ENCODE assay signal across 29 cellular contexts in genomic region chr7:112996472-112996871, GRCh38.
"Had no signal": no experiment of that assay in that cellular context is flagged by ENCODE, and none has a peak within 500 bp of the region (broad histone marks: within the 10 kb centered on the region; RNA-seq: fewer than 3 reads in every experiment).

No MANE protein-coding gene starts in this region.

- DNase-seq: activated CD4-positive, alpha-beta T cell treated with anti-CD3 and anti-CD28 coated beads for 48 hours; activated CD4-positive, alpha-beta T cell treated with anti-CD3 and anti-CD28 coated beads, Interleukin-2, amount 50 U/mL, for 48 hours; activated CD8-positive, alpha-beta memory T cell treated with anti-CD3 and anti-CD28 coated beads for 24 hours; activated effector memory CD4-positive, alpha-beta T cell treated with anti-CD3 and anti-CD28 coated beads, Interleukin-2, amount 50 U/mL, for 16 hours; activated naive CD4-positive, alpha-beta T cell treated with anti-CD3 and anti-CD28 coated beads, Interleukin-2, amount 10 ng/mL, durations not matched to agents 7 days and 5 days; activated naive CD8-positive, alpha-beta T cell treated with anti-CD3 and anti-CD28 coated beads, Interleukin-2, amount 10 ng/mL, durations not matched to agents 7 days and 5 days; amniotic stem cell; dermis blood vessel endothelial cell; effector CD4-positive, alpha-beta T cell; foreskin melanocyte; midbrain; naive thymus-derived CD8-positive, alpha-beta T cell; nucleus accumbens; stimulated activated CD4-positive, alpha-beta T cell treated with anti-CD3 and anti-CD28 coated beads, Interleukin-12 subunit alpha, Interleukin-12 subunit beta, amount 100 ng/mL, for 4 hours; stimulated activated CD4-positive, alpha-beta T cell treated with anti-CD3 and anti-CD28 coated beads, Interleukin-4, amount 100 ng/mL, for 1 hour; stimulated activated naive CD8-positive, alpha-beta T cell treated with anti-CD3 and anti-CD28 coated beads, Interleukin-15, Interleukin-2, amounts not matched to agents 100 U/mL and 50 U/mL, for 24 hours; T-helper 17 cell; T1000; testis; transverse colon; WERI-Rb-1 had no signal

- H3K36me3 ChIP-seq: esophagus muscularis mucosa, right atrium auricular region, transverse colon, WERI-Rb-1 had no signal

- H3K9me3 Mint-ChIP-seq: activated naive CD4-positive, alpha-beta T cell treated with anti-CD3 and anti-CD28 coated beads, Interleukin-2, amount 10 ng/mL, durations not matched to agents 7 days and 5 days; activated naive CD8-positive, alpha-beta T cell treated with anti-CD3 and anti-CD28 coated beads, Interleukin-2, amount 10 ng/mL, durations not matched to agents 7 days and 5 days; memory B cell; naive thymus-derived CD8-positive, alpha-beta T cell had no signal

- H3K9ac ChIP-seq: parathyroid adenoma had no signal

- H3K36me3 Mint-ChIP-seq: activated naive CD4-positive, alpha-beta T cell treated with anti-CD3 and anti-CD28 coated beads, Interleukin-2, amount 10 ng/mL, durations not matched to agents 7 days and 5 days; activated naive CD8-positive, alpha-beta T cell treated with anti-CD3 and anti-CD28 coated beads, Interleukin-2, amount 10 ng/mL, durations not matched to agents 7 days and 5 days; memory B cell; naive thymus-derived CD8-positive, alpha-beta T cell had no signal

- H3K27me3 Mint-ChIP-seq: activated naive CD4-positive, alpha-beta T cell treated with anti-CD3 and anti-CD28 coated beads, Interleukin-2, amount 10 ng/mL, durations not matched to agents 7 days and 5 days; memory B cell had no signal

- H3K4me1 Mint-ChIP-seq: activated naive CD4-positive, alpha-beta T cell treated with anti-CD3 and anti-CD28 coated beads, Interleukin-2, amount 10 ng/mL, durations not matched to agents 7 days and 5 days; activated naive CD8-positive, alpha-beta T cell treated with anti-CD3 and anti-CD28 coated beads, Interleukin-2, amount 10 ng/mL, durations not matched to agents 7 days and 5 days; memory B cell; naive thymus-derived CD8-positive, alpha-beta T cell; T-helper 17 cell had no signal

- H3K27ac Mint-ChIP-seq: activated naive CD4-positive, alpha-beta T cell treated with anti-CD3 and anti-CD28 coated beads, Interleukin-2, amount 10 ng/mL, durations not matched to agents 7 days and 5 days; activated naive CD8-positive, alpha-beta T cell treated with anti-CD3 and anti-CD28 coated beads, Interleukin-2, amount 10 ng/mL, durations not matched to agents 7 days and 5 days; memory B cell; naive thymus-derived CD8-positive, alpha-beta T cell; T-helper 17 cell had no signal

- H3K27ac ChIP-seq: esophagus muscularis mucosa, parathyroid adenoma, testis, transverse colon, WERI-Rb-1 had no signal

- H3K4me3 ChIP-seq: esophagus muscularis mucosa, right atrium auricular region, testis, transverse colon had no signal

- H2AFZ ChIP-seq: parathyroid adenoma had no signal

- H3K4me1 ChIP-seq: esophagus muscularis mucosa, parathyroid adenoma, right atrium auricular region, testis, transverse colon had no signal

- H3K27me3 ChIP-seq: esophagus muscularis mucosa, right atrium auricular region, testis, transverse colon had no signal

- H3K4me3 Mint-ChIP-seq: activated naive CD4-positive, alpha-beta T cell treated with anti-CD3 and anti-CD28 coated beads, Interleukin-2, amount 10 ng/mL, durations not matched to agents 7 days and 5 days; activated naive CD8-positive, alpha-beta T cell treated with anti-CD3 and anti-CD28 coated beads, Interleukin-2, amount 10 ng/mL, durations not matched to agents 7 days and 5 days; memory B cell; naive thymus-derived CD8-positive, alpha-beta T cell; neural crest cell; T-helper 17 cell had no signal

- ATAC-seq: activated CD4-positive, CD25-positive, alpha-beta regulatory T cell treated with anti-CD3 and anti-CD28 coated beads, Interleukin-2, amount 50 U/mL, for 24 hours; naive thymus-derived CD8-positive, alpha-beta T cell; stimulated activated naive CD8-positive, alpha-beta T cell treated with anti-CD3 and anti-CD28 coated beads, Interleukin-15, Interleukin-2, amounts not matched to agents 100 U/mL and 50 U/mL, for 24 hours; T-helper 17 cell had no signal

- FAIRE-seq: colon, islet of Langerhans had no signal

- H3K9me3 ChIP-seq: esophagus muscularis mucosa, right atrium auricular region, testis, transverse colon had no signal

- H3K79me2 ChIP-seq: parathyroid adenoma had no signal
